Comparison of ENCODE assay signal across 12 cellular contexts in the genomic region with DNA sequence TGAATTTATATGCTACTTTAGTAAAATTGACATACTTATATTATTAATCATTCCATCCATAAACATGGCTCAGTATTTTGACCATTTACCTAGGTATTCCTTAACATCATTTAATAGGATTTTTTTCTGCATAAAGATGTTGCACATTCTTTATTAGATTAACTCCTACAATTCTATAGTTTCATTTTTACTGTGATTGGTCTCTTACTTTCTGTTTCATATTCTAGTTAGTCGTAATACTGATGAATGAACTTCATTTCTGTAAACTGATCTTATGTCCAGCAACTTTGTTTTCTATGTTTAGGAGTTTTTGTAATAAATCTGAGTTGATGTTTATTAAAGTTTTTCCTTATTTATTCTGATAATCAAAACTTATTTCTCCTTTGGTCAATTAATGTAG.
DNase-seq lines count a peak whose midpoint lies in the region; ATAC-seq, FAIRE-seq and TF ChIP-seq lines count a peak whose summit lies in the region.
"Had no signal": no experiment of that assay in that cellular context is flagged by ENCODE, and none has a peak within 500 bp of the region (broad histone marks: within the 10 kb centered on the region; RNA-seq: fewer than 3 reads in every experiment).

No MANE protein-coding gene starts in this region.

- H3K36me3 ChIP-seq in ascending aorta (no peaks in the 10 kb centered on the region), right atrium auricular region (no peaks in the 10 kb centered on the region)

- no peak overlapping the region for H3K27ac ChIP-seq in ascending aorta
- H3K27ac ChIP-seq in right atrium auricular region = no peak overlapping the region

- H3K4me3 ChIP-seq in ascending aorta = no peak overlapping the region
- H3K4me3 ChIP-seq in right atrium auricular region = no peak overlapping the region

- DNase-seq in GM12892 (ENCODE audit: insufficient read length) = no peak
- no peak for DNase-seq in KBM-7
- no peak for DNase-seq in NCI-H82 (lab: John Stamatoyannopoulos, UW)
- DNase-seq in ascending aorta (ENCODE audit: low spot score in 2 of 2) = no peak
- no peak for DNase-seq in right atrium auricular region (ENCODE audit: low spot score)
- DNase-seq: AML-193; NCI-H774; stimulated activated naive CD8-positive, alpha-beta T cell treated with anti-CD3 and anti-CD28 coated beads, Interleukin-15, amount 100 ng/mL, for 72 hours had no signal

- FAIRE-seq in GM12892 (lab: Jason Lieb, UNC) = peak; percentile 17

- H3K4me1 ChIP-seq in ascending aorta (no peaks in the 10 kb centered on the region), right atrium auricular region (peaks cover 0 to 5% of the 10 kb centered on the region in 2 donors)

- intact Hi-C loops in ascending aorta (cut with DNase I) = no loop called here

- ATAC-seq in GM19397 (IDR thresholded peaks at IDR 0.05; ENCODE audit: unreplicated experiment) (peak; percentile 49), HG02885 (IDR thresholded peaks at IDR 0.05; ENCODE audit: poor library complexity, unreplicated experiment) (peak; percentile 69), HG03575 (IDR thresholded peaks at IDR 0.05; ENCODE audit: extremely low read depth, insufficient number of reproducible peaks, low FRiP score, unreplicated experiment) (peak; percentile 72)
- ATAC-seq: esophagus mucosa; stimulated activated naive CD8-positive, alpha-beta T cell treated with anti-CD3 and anti-CD28 coated beads, Interleukin-15, amount 100 ng/mL, for 72 hours had no signal

- H3K27me3 ChIP-seq in ascending aorta (no peaks in the 10 kb centered on the region), right atrium auricular region (no peaks in the 10 kb centered on the region)

- no peak for TF ChIP-seq POLR2A in GM12892 (IDR thresholded peaks at IDR 0.05; ENCODE audit: low read depth, low read length)

- in situ Hi-C loops in KBM-7 (cut with MboI; ENCODE audit: low pct_unique_long_range_greater_than_20kb, low sequenced_read_pairs) = no loop called here

- TF ChIP-seq CTCF in ascending aorta (IDR thresholded peaks at IDR 0.05) (no peak), right atrium auricular region (IDR thresholded peaks at IDR 0.05) (no peak)

- H3K9me3 ChIP-seq in ascending aorta (no peaks in the 10 kb centered on the region), right atrium auricular region (no peaks in the 10 kb centered on the region)
